ENCODE assay signal across 9 cellular contexts in genomic region chr4:109826719-109827118, GRCh38. TPM values are rescaled to one million over a fixed set of nuclear protein-coding genes. Genes with fewer than 3 reads are reported as not detected.
DNase-seq lines count a peak whose midpoint lies in the region; ATAC-seq, FAIRE-seq and TF ChIP-seq lines count a peak whose summit lies in the region.
"Had no signal": no experiment of that assay in that cellular context is flagged by ENCODE, and none has a peak within 500 bp of the region (broad histone marks: within the 10 kb centered on the region; RNA-seq: fewer than 3 reads in every experiment).

No MANE protein-coding gene starts in this region.

- H3K27ac ChIP-seq in OCI-LY3 (ENCODE audit: low read length) (no peak overlapping the region), esophagus muscularis mucosa (replicated peaks in 1 of 4) (no peak overlapping the region)

- no peak overlapping the region for H3K9ac ChIP-seq in OCI-LY3 (ENCODE audit: low read length)

- peaks cover under 1% of the 10 kb centered on the region; the same call in 1 of the 2 replicates for H3K4me1 ChIP-seq in OCI-LY3 (ENCODE audit: low read length)
- no peaks in the 10 kb centered on the region for H3K4me1 ChIP-seq in esophagus muscularis mucosa

- H3K27ac Mint-ChIP-seq in activated T-cell treated with anti-CD3 and anti-CD28 coated beads, Interleukin-2, amount 50 U/mL, for 24 hours = no peak overlapping the region
- H3K27ac Mint-ChIP-seq: immature natural killer cell had no signal

- H2AFZ ChIP-seq in OCI-LY3 (ENCODE audit: low read depth, low read length) = no peak overlapping the region

- peak; percentile 72 for ATAC-seq in GM21447 (IDR thresholded peaks at IDR 0.05; ENCODE audit: unreplicated experiment)
- ATAC-seq in sciatic nerve = peak; percentile 53

- H3K36me3 ChIP-seq in OCI-LY3 (replicated peaks; ENCODE audit: low read depth, low read length) = peaks cover 21% of the 10 kb centered on the region
- peaks cover 7 to 41% (median 27%) of the 10 kb centered on the region in 4 donors for H3K36me3 ChIP-seq in esophagus muscularis mucosa

- H3K9me3 Mint-ChIP-seq in activated T-cell treated with anti-CD3 and anti-CD28 coated beads, Interleukin-2, amount 50 U/mL, for 24 hours = no peaks in the 10 kb centered on the region
- H3K9me3 Mint-ChIP-seq: immature natural killer cell had no signal

- intact Hi-C loops in esophagus muscularis mucosa (cut with DNase I) (no loop called here), sciatic nerve (cut with DNase I) (no loop called here)

- H3K4me3 Mint-ChIP-seq in activated T-cell treated with anti-CD3 and anti-CD28 coated beads, Interleukin-2, amount 50 U/mL, for 24 hours = no peak overlapping the region
- H3K4me3 Mint-ChIP-seq: immature natural killer cell had no signal

- peaks cover 9% of the 10 kb centered on the region for H3K4me1 Mint-ChIP-seq in activated T-cell treated with anti-CD3 and anti-CD28 coated beads, Interleukin-2, amount 50 U/mL, for 24 hours (ENCODE audit: low read depth)

- no peak for TF ChIP-seq POLR2A in esophagus muscularis mucosa (IDR thresholded peaks at IDR 0.05; ENCODE audit: low read depth)

- no peaks in the 10 kb centered on the region for H4K20me1 ChIP-seq in OCI-LY3 (ENCODE audit: insufficient read depth, low read length)

- H3K79me2 ChIP-seq in OCI-LY3 (ENCODE audit: low read length) = no peaks in the 10 kb centered on the region; the same call in 1 of the 2 replicates

- H3K4me2 ChIP-seq in OCI-LY3 (ENCODE audit: low read length) = no peak overlapping the region

- H3K27me3 ChIP-seq in OCI-LY3 (ENCODE audit: low read depth, low read length) (no peaks in the 10 kb centered on the region), esophagus muscularis mucosa (no peaks in the 10 kb centered on the region)

- no peak for DNase-seq in D721Med (ENCODE audit: insufficient read length, low spot score)
- DNase-seq in esophagus muscularis mucosa (ENCODE audit: extremely low spot score) = no peak
- DNase-seq in sciatic nerve (ENCODE audit: low spot score) = no peak
- no peak for DNase-seq in iPS-NIHi11 (ENCODE audit: low spot score)
- DNase-seq in activated T-cell treated with anti-CD3 and anti-CD28 coated beads, Interleukin-2, amount 50 U/mL, for 24 hours = no peak
- DNase-seq in cortex of kidney (lab: John Stamatoyannopoulos, UW) = no peak

- H3K9me3 ChIP-seq in OCI-LY3 (ENCODE audit: insufficient read depth, low read length) (no peaks in the 10 kb centered on the region), esophagus muscularis mucosa (no peaks in the 10 kb centered on the region)

- TF ChIP-seq CTCF in D721Med (IDR thresholded peaks at IDR 0.05; ENCODE audit: insufficient read depth, missing control alignments) = peak; percentile 44
- TF ChIP-seq CTCF in OCI-LY3 (IDR thresholded peaks at IDR 0.05; ENCODE audit: low read depth, low read length) = peak; percentile 66
- TF ChIP-seq CTCF in esophagus muscularis mucosa (IDR thresholded peaks at IDR 0.05) = peak; percentile 36 to 58 (median 47)

- peaks cover 62% of the 10 kb centered on the region for H3K36me3 Mint-ChIP-seq in activated T-cell treated with anti-CD3 and anti-CD28 coated beads, Interleukin-2, amount 50 U/mL, for 24 hours (ENCODE audit: low read depth)

- no peaks in the 10 kb centered on the region for H3K27me3 Mint-ChIP-seq in activated T-cell treated with anti-CD3 and anti-CD28 coated beads, Interleukin-2, amount 50 U/mL, for 24 hours

- no peak overlapping the region for H3K4me3 ChIP-seq in OCI-LY3 (ENCODE audit: low read length)
- H3K4me3 ChIP-seq in esophagus muscularis mucosa = no peak overlapping the region

- FAIRE-seq in D721Med (lab: Jason Lieb, UNC) = no peak

- no peak for TF ChIP-seq EP300 in esophagus muscularis mucosa (IDR thresholded peaks at IDR 0.05)

RNA-seq across cellular contexts. Expression of gene RRH, which starts 1.1 kb away (rescaled TPM):
- total RNA-seq in esophagus muscularis mucosa (not detected), sciatic nerve (0.62 TPM)

RNA-seq across cellular contexts. Expression of gene GAR1, which starts 11.2 kb away (rescaled TPM):
- 1 to 10 TPM; 6.2 to 9.1 (median 7.7) TPM for total RNA-seq in esophagus muscularis mucosa
- 15.4 TPM for total RNA-seq in sciatic nerve

RNA-seq across cellular contexts. Expression of gene LRIT3, which starts 21.2 kb away (rescaled TPM):
- total RNA-seq in esophagus muscularis mucosa (under 1 TPM; under 0.01 to 0.39 (median 0.14) TPM), sciatic nerve (0.31 TPM)

RNA-seq across cellular contexts. Expression of gene CFI, which starts 24.9 kb away (rescaled TPM):
- total RNA-seq in esophagus muscularis mucosa (10 to 100 TPM in 1 of 4 donors, 1 to 10 TPM in 3; 8.7 to 10.6 (median 9.9) TPM), sciatic nerve (50.8 TPM)
